Comparison of ENCODE assay signal across 20 cellular contexts in the genomic region with DNA sequence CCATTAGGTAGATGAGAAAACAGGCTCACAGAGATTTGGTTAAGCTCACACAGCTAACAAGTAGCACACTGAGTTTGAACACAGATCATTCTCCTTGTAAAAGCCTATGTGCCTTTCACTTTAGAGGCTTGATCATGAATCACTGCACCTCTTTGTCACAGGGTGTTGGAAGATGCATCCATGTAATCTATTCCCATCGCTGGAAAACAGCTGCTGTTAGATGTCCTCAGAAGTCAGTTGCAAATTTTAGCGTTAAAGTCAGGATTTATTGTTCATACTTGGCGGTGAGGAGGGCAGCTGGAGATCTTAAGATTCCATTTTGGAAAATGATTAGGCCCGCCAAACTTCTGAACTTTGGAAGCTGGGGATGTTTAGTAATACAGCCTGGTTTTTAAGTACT. TPM values are rescaled to one million over a fixed set of nuclear protein-coding genes. Genes with fewer than 3 reads are reported as not detected.
DNase-seq lines count a peak whose midpoint lies in the region; ATAC-seq and TF ChIP-seq lines count a peak whose summit lies in the region.
"Had no signal": no experiment of that assay in that cellular context is flagged by ENCODE, and none has a peak within 500 bp of the region (broad histone marks: within the 10 kb centered on the region; RNA-seq: fewer than 3 reads in every experiment).

No MANE protein-coding gene starts in this region.

- DNase-seq in ELR (ENCODE audit: low read depth) (peak; percentile 22), RWPE2 (ENCODE audit: low spot score) (no peak), kidney tubule cell (ENCODE audit: low spot score) (peak; percentile 17), gastrocnemius medialis (no peak), GM10266 (ENCODE audit: extremely low spot score) (no peak), SIG-M5 treated with dmso at 0.1 percent for 504 hours (lab: John Stamatoyannopoulos, UW; ENCODE audit: unreplicated experiment) (no peak), NCI-H526 (lab: John Stamatoyannopoulos, UW) (no peak), OCI-M1 (lab: John Stamatoyannopoulos, UW) (no peak)
- DNase-seq: DMS79, KBM-7, NCI-H1417 treated with DMSO at 0.1 percent for 48 hours, NCI-H187 treated with DMSO at 0.1 percent for 48 hours, NCI-H2227 treated with DMSO at 0.1 percent for 48 hours, NCI-H510A treated with DMSO at 0.1 percent for 48 hours, NCI-H82, SHP77 treated with DMSO at 0.1 percent for 48 hours had no signal

- H3K27me3 ChIP-seq in RWPE2 (ENCODE audit: insufficient read depth, poor library complexity, severe bottlenecking), result no peaks in the 10 kb centered on the region
- no peaks in the 10 kb centered on the region for H3K27me3 ChIP-seq in gastrocnemius medialis

- no peak overlapping the region for H3K4me3 ChIP-seq in RWPE2 (ENCODE audit: severe bottlenecking)
- no peak overlapping the region for H3K4me3 ChIP-seq in gastrocnemius medialis
- H3K4me3 ChIP-seq: GM23338 had no signal

- intact Hi-C loops in gastrocnemius medialis (cut with DNase I; ENCODE audit: low total_unique reads), result no loop called here

- TF ChIP-seq CTCF in RWPE2 (IDR thresholded peaks at IDR 0.05; ENCODE audit: poor library complexity, severe bottlenecking) (no peak), gastrocnemius medialis (IDR thresholded peaks at IDR 0.05 in 4 of 5, conservative IDR thresholded peaks at IDR 0.05 in 1 of 5) (no peak), GM10266 (IDR thresholded peaks at IDR 0.05; ENCODE audit: control insufficient read depth, insufficient read depth, low read depth, missing control alignments) (no peak)

- ATAC-seq in RWPE2 (ENCODE audit: low read depth) (no peak), gastrocnemius medialis (peak in 1 of 2 donors; percentile 37)
- ATAC-seq: GM23338, HCT116, SK-N-SH treated with all-trans-retinoic acid at 6 μM for 48 hours had no signal

- H3K36me3 ChIP-seq in RWPE2 (ENCODE audit: low read depth) (peaks cover 62% of the 10 kb centered on the region), gastrocnemius medialis (peaks cover 3 to 40% of the 10 kb centered on the region in 2 donors)

- peak overlapping the region; percentile 95 for H3K27ac ChIP-seq in RWPE2 (ENCODE audit: poor library complexity, severe bottlenecking)
- H3K27ac ChIP-seq in gastrocnemius medialis, result peak overlapping the region in 3 of 4 donors; percentile 11 to 78 (median 44)
- H3K27ac ChIP-seq: C4-2B had no signal

- no peak for TF ChIP-seq POLR2A in gastrocnemius medialis (IDR thresholded peaks at IDR 0.05)

- H3K9me3 ChIP-seq in RWPE2 (ENCODE audit: severe bottlenecking), result no peaks in the 10 kb centered on the region
- H3K9me3 ChIP-seq in gastrocnemius medialis, result no peaks in the 10 kb centered on the region

- in situ Hi-C loops in gastrocnemius medialis (cut with MboI; ENCODE audit: low sequenced_read_pairs in 4 of 4), result loop anchor here in 3 of 4 donors (5.0 to 25.0 kb wide), 3 partner anchors 48 to 512 kb away; a partner anchor contains a TSS

- H3K4me1 ChIP-seq in RWPE2 (ENCODE audit: insufficient read depth, poor library complexity, severe bottlenecking) (peaks cover 41% of the 10 kb centered on the region), gastrocnemius medialis (peaks cover 30 to 57% of the 10 kb centered on the region in 2 donors)

RNA-seq across cellular contexts. Expression of a gene that starts 2.6 kb away (rescaled TPM):
- total RNA-seq in gastrocnemius medialis, result 1 to 10 TPM; 3.2 to 8.5 (median 4.0) TPM

RNA-seq across cellular contexts. Expression of a gene that starts 46.2 kb away (rescaled TPM):
- total RNA-seq in gastrocnemius medialis, result 10 to 100 TPM; 59.0 to 94.7 (median 90.6) TPM

RNA-seq across cellular contexts. Expression of a gene that starts 49.4 kb away (rescaled TPM):
- total RNA-seq in gastrocnemius medialis, result 1 to 10 TPM; 1.0 to 2.2 (median 1.9) TPM

Comparison
In these comparisons a context has a peak if more than half of its experiments do, and no peak if none do; other contexts are left out.
1. DNase-seq: peak in ELR (single experiment) and kidney tubule cell (single experiment); none in RWPE2 (single experiment), gastrocnemius medialis (0 of 2), GM10266 (single experiment), SIG-M5 treated with dmso at 0.1 percent for 504 hours (single experiment), NCI-H526 (0 of 2) and OCI-M1 (single experiment).